ENCODE assay signal across 12 cellular contexts in genomic region chr19:57269515-57270250, GRCh38. TPM values are rescaled to one million over a fixed set of nuclear protein-coding genes. Genes with fewer than 3 reads are reported as not detected.
A peak's percentile ranks its signal among the peaks of the same experiment; 100 is the strongest.
DNase-seq lines count a peak whose midpoint lies in the region; ATAC-seq, FAIRE-seq and TF ChIP-seq lines count a peak whose summit lies in the region.
"Had no signal": no experiment of that assay in that cellular context is flagged by ENCODE, and none has a peak within 500 bp of the region (broad histone marks: within the 10 kb centered on the region; RNA-seq: fewer than 3 reads in every experiment).

No MANE protein-coding gene starts in this region.

- peaks cover 0 to 1% (median 1%) of the 10 kb centered on the region in 3 donors for H3K27me3 Mint-ChIP-seq in CD14-positive monocyte (ENCODE audit: low read depth in 3 of 3)

- H3K9ac ChIP-seq in K562 (ENCODE audit: insufficient read depth in 1 of 2, low read depth in 2 of 2, low read length in 2 of 2), result no peak overlapping the region

- no peak overlapping the region for H3K27ac Mint-ChIP-seq in CD14-positive monocyte

- no peak overlapping the region for H3K27ac ChIP-seq in K562 (ENCODE audit: extremely low read depth, low read depth, low read length)
- H3K27ac ChIP-seq in osteoblast (ENCODE audit: low read depth, low read length), result no peak overlapping the region
- H3K27ac ChIP-seq: HL-60 had no signal

- H3K27me3 ChIP-seq in K562 (ENCODE audit: control insufficient read depth in 2 of 2, insufficient read depth in 2 of 2, low read length in 2 of 2) (no peaks in the 10 kb centered on the region), osteoblast (ENCODE audit: insufficient read depth, low read length) (no peaks in the 10 kb centered on the region)

- no peak overlapping the region for H3K4me3 ChIP-seq in K562
- no peak overlapping the region for H3K4me3 ChIP-seq in osteoblast (ENCODE audit: insufficient read depth, low read length)

- TF ChIP-seq EP300 in K562 (IDR thresholded peaks at IDR 0.05; ENCODE audit: low read length), result no peak

- no peak for TF ChIP-seq CTCF in K562 (IDR thresholded peaks at IDR 0.05 in 2 of 3, conservative IDR thresholded peaks at IDR 0.05 in 1 of 3; ENCODE audit: insufficient read depth in 2 of 3, low read depth in 1 of 3, low read length in 3 of 3)
- no peak for TF ChIP-seq CTCF in osteoblast (IDR thresholded peaks at IDR 0.05; ENCODE audit: extremely low read depth, low read depth, low read length)
- TF ChIP-seq CTCF in CD14-positive monocyte (IDR thresholded peaks at IDR 0.05), result no peak

- 34% methylated on average over 4 of the region's 4 CpGs for WGBS in K562 (ENCODE audit: insufficient coverage, low coverage, missing lambda C conversion rate)

- TF ChIP-seq POLR2A in K562 (conservative IDR thresholded peaks at IDR 0.05), result no peak

- H3K36me3 ChIP-seq in K562 (ENCODE audit: control insufficient read depth, insufficient read depth, low read length) (no peaks in the 10 kb centered on the region), osteoblast (ENCODE audit: insufficient read depth, low read length) (no peaks in the 10 kb centered on the region)

- H3K9me3 Mint-ChIP-seq in CD14-positive monocyte, result peaks cover 0 to 10% (median 3%) of the 10 kb centered on the region in 7 donors

- H4K20me1 ChIP-seq in K562 (replicated peaks; ENCODE audit: control insufficient read depth, insufficient read depth, low read length) (no peaks in the 10 kb centered on the region), osteoblast (ENCODE audit: insufficient read depth, low read length) (no peaks in the 10 kb centered on the region)

- H3K79me2 ChIP-seq in K562 (ENCODE audit: control insufficient read depth, insufficient read depth, low read length) (no peaks in the 10 kb centered on the region), osteoblast (ENCODE audit: insufficient read depth, low read length) (no peaks in the 10 kb centered on the region)

- peaks cover 8 to 11% of the 10 kb centered on the region in 2 donors for H3K36me3 Mint-ChIP-seq in CD14-positive monocyte

- H3K4me3 Mint-ChIP-seq in CD14-positive monocyte, result no peak overlapping the region

- H3K4me2 ChIP-seq in K562 (ENCODE audit: insufficient read depth, low read length), result no peak overlapping the region
- H3K4me2 ChIP-seq in osteoblast (ENCODE audit: insufficient read depth, low read length), result no peak overlapping the region

- H3K4me1 ChIP-seq in K562 (replicated peaks in 1 of 2; ENCODE audit: control insufficient read depth in 2 of 2, insufficient read depth in 2 of 2, low read length in 2 of 2) (no peaks in the 10 kb centered on the region; a peak in 1 of 5 replicates), osteoblast (ENCODE audit: insufficient read depth, low read length) (peaks cover 9% of the 10 kb centered on the region)

- POLR2A ChIA-PET in K562 (lab: Yijun Ruan, JAX), result no interaction called here

- DNase-seq in K562 (ENCODE audit: extremely low read depth in 1 of 4, low spot score in 3 of 4) (peak in 1 of 4 experiments; percentile 12), osteoblast (ENCODE audit: insufficient read length, low spot score, missing footprints) (peak; percentile 93), CD14-positive monocyte (ENCODE audit: low spot score) (no peak), NCI-H446 treated with DMSO at 0.1 percent for 48 hours (lab: John Stamatoyannopoulos, UW) (no peak), SIG-M5 (lab: John Stamatoyannopoulos, UW) (no peak)
- DNase-seq: NK-92 treated with Interleukin-12 subunit alpha and Interleukin-12 subunit beta, amount 100 ng/mL, for 24 hours; nucleus accumbens had no signal

- intact Hi-C loops in K562 (cut with micrococcal nuclease), result no loop called here
- intact Hi-C loops in CD14-positive monocyte (cut with micrococcal nuclease), result loop anchor here in 1 of 2 donors (10.0 kb wide), 1 partner anchor 365 kb away; the partner anchor contains the start of gene ZNF211

- FAIRE-seq in K562 (lab: Jason Lieb, UNC), result no peak
- FAIRE-seq: frontal cortex had no signal

- BruUV-seq in K562 (replicated peaks; lab: Mats Ljungman, UMichigan), result no TSS peak

- no peaks in the 10 kb centered on the region for H3K9me1 ChIP-seq in K562 (ENCODE audit: control insufficient read depth, insufficient read depth, low read length)

- ATAC-seq in GM18498 (IDR thresholded peaks at IDR 0.05; ENCODE audit: unreplicated experiment) (peak; percentile 50), HG03103 (IDR thresholded peaks at IDR 0.05; ENCODE audit: low read depth, unreplicated experiment) (peak; percentile 44), K562 (no peak), HG02970 (IDR thresholded peaks at IDR 0.05; ENCODE audit: low FRiP score, unreplicated experiment) (no peak)

- H3K9me3 ChIP-seq in K562 (replicated peaks; ENCODE audit: control insufficient read depth, insufficient read depth, low read depth, low read length) (no peaks in the 10 kb centered on the region), osteoblast (ENCODE audit: low read depth, low read length) (no peaks in the 10 kb centered on the region)

- in situ Hi-C loops in K562 (cut with MboI), result no loop called here

- no peaks in the 10 kb centered on the region for H3K4me1 Mint-ChIP-seq in CD14-positive monocyte

- no peak for TF ChIP-seq RAD21 in K562 (CRISPR knock-in tag; conservative IDR thresholded peaks at IDR 0.05 in 1 of 2, IDR thresholded peaks at IDR 0.05 in 1 of 2)

- H2AFZ ChIP-seq in K562 (ENCODE audit: low read depth, low read length), result no peak overlapping the region
- H2AFZ ChIP-seq in osteoblast (ENCODE audit: low read length), result no peak overlapping the region

- CTCF ChIA-PET in K562 (lab: Yijun Ruan, JAX; ENCODE audit: low intra/inter-chr PET ratio), result no interaction called here

RNA-seq across cellular contexts. Expression of gene ZNF460, which starts 10.6 kb away (rescaled TPM):
- 169 and 191 TPM in 2 replicates for total RNA-seq in K562 (2011; cell fraction: chromatin; rRNA removed; ENCODE audit: low replicate concordance)
- total RNA-seq in K562 (2011; cell fraction: nucleolus; rRNA removed), result 131 and 161 TPM in 2 replicates
- 111 and 139 TPM in 2 replicates for total RNA-seq in K562 (2011; cell fraction: nucleoplasm; rRNA removed)
- total RNA-seq in K562 (2014; rRNA removed), result 18.5 and 22.1 TPM in 2 replicates
- 36.2 and 36.7 TPM in 2 replicates for total RNA-seq in K562 (2014; rRNA removed; fragmentation: Illumina TruSeq; extraction: Trizol)
- 24.7 and 24.9 TPM in 2 replicates for total RNA-seq in K562 (2015; rRNA removed; fragmentation: Illumina TruSeq; extraction: Trizol)
- total RNA-seq in K562 (2021), result 28.0 and 29.6 TPM in 2 replicates
- 16.6 and 23.6 TPM in 2 replicates for polyA plus RNA-seq in K562 (2011; rRNA removed)
- polyA plus RNA-seq in K562 (2011; cell fraction: cytosol; rRNA removed), result 6.0 and 14.3 TPM in 2 replicates
- polyA plus RNA-seq in K562 (2011; cell fraction: nucleus; rRNA removed), result 17.9 and 23.9 TPM in 2 replicates
- 1.1 and 1.2 TPM in 2 replicates for polyA plus RNA-seq in K562 (2012)
- 1.1 and 1.2 TPM in 2 replicates for polyA plus RNA-seq in K562 (2014; fragmentation: Illumina TruSeq; extraction: Trizol)
- under 1 TPM; 0.45 to 0.87 TPM for polyA plus RNA-seq in K562 (2014; fragmentation: Nextera tagmentation; extraction: Ambion mirVana)
- 5.6 and 7.1 TPM in 2 replicates for polyA plus RNA-seq in K562 (2014; rRNA removed)
- polyA minus RNA-seq in K562 (2011; rRNA and poly(A)+ RNA removed), result 183 and 200 TPM in 2 replicates
- polyA minus RNA-seq in K562 (2011; cell fraction: cytosol; rRNA and poly(A)+ RNA removed), result 67.0 and 68.1 TPM in 2 replicates
- polyA minus RNA-seq in K562 (2011; cell fraction: nucleus; rRNA and poly(A)+ RNA removed), result 54.9 and 131 TPM in 2 replicates
- total RNA-seq in osteoblast, result 101 and 115 TPM in 2 replicates
- polyA plus RNA-seq in CD14-positive monocyte, result 1 to 10 TPM; 2.8 to 4.5 TPM

RNA-seq across cellular contexts. Expression of gene ZNF805, which starts 29.3 kb away (rescaled TPM):
- total RNA-seq in K562 (2011; cell fraction: chromatin; rRNA removed; ENCODE audit: low replicate concordance), result 23.2 and 27.8 TPM in 2 replicates
- total RNA-seq in K562 (2011; cell fraction: nucleolus; rRNA removed), result 18.3 and 19.7 TPM in 2 replicates
- total RNA-seq in K562 (2011; cell fraction: nucleoplasm; rRNA removed), result 14.2 and 19.4 TPM in 2 replicates
- total RNA-seq in K562 (2014; rRNA removed) (4.1 and 4.7 TPM in 2 replicates), K562 (2014; rRNA removed; fragmentation: Illumina TruSeq; extraction: Trizol) (6.7 TPM in 2 replicates), K562 (2015; rRNA removed; fragmentation: Illumina TruSeq; extraction: Trizol) (4.5 and 4.9 TPM in 2 replicates), K562 (2021) (4.7 and 5.1 TPM in 2 replicates), osteoblast (32.1 and 34.0 TPM in 2 replicates)
- polyA plus RNA-seq in K562 (2011; rRNA removed) (3.9 and 6.2 TPM in 2 replicates), K562 (2014; fragmentation: Illumina TruSeq; extraction: Trizol) (1.5 and 1.7 TPM in 2 replicates), K562 (2014; fragmentation: Nextera tagmentation; extraction: Ambion mirVana) (under 1 TPM; 0.32 to 0.77 TPM), K562 (2014; rRNA removed) (0.74 and 1.4 TPM in 2 replicates), CD14-positive monocyte (1 to 10 TPM; 1.3 to 3.3 TPM)
- 1.6 and 2.5 TPM in 2 replicates for polyA plus RNA-seq in K562 (2011; cell fraction: cytosol; rRNA removed)
- polyA plus RNA-seq in K562 (2011; cell fraction: nucleus; rRNA removed), result 3.5 and 3.8 TPM in 2 replicates
- 1.1 TPM in 2 replicates for polyA plus RNA-seq in K562 (2012)
- polyA minus RNA-seq in K562 (2011; rRNA and poly(A)+ RNA removed), result 25.7 and 28.7 TPM in 2 replicates
- polyA minus RNA-seq in K562 (2011; cell fraction: cytosol; rRNA and poly(A)+ RNA removed), result 12.0 and 13.1 TPM in 2 replicates
- 7.3 and 15.2 TPM in 2 replicates for polyA minus RNA-seq in K562 (2011; cell fraction: nucleus; rRNA and poly(A)+ RNA removed)

RNA-seq across cellular contexts. Expression of gene AURKC, which starts 38.9 kb away (rescaled TPM):
- 3.1 and 5.3 TPM in 2 replicates for total RNA-seq in K562 (2011; cell fraction: chromatin; rRNA removed; ENCODE audit: low replicate concordance)
- 2.0 and 2.5 TPM in 2 replicates for total RNA-seq in K562 (2011; cell fraction: nucleolus; rRNA removed)
- 2.4 and 2.9 TPM in 2 replicates for total RNA-seq in K562 (2011; cell fraction: nucleoplasm; rRNA removed)
- total RNA-seq in K562 (2014; rRNA removed) (4.7 and 6.0 TPM in 2 replicates), K562 (2014; rRNA removed; fragmentation: Illumina TruSeq; extraction: Trizol) (3.3 and 3.7 TPM in 2 replicates), K562 (2015; rRNA removed; fragmentation: Illumina TruSeq; extraction: Trizol) (4.2 and 4.8 TPM in 2 replicates), K562 (2021) (7.0 and 7.6 TPM in 2 replicates), osteoblast (0.29 and 1.4 TPM in 2 replicates)
- polyA plus RNA-seq in K562 (2011; rRNA removed) (1.3 and 2.8 TPM in 2 replicates), K562 (2014; fragmentation: Illumina TruSeq; extraction: Trizol) (6.8 and 7.1 TPM in 2 replicates), K562 (2014; fragmentation: Nextera tagmentation; extraction: Ambion mirVana) (1 to 10 TPM; 6.0 to 9.0 TPM), K562 (2014; rRNA removed) (7.3 and 8.7 TPM in 2 replicates), CD14-positive monocyte (under 1 TPM in 1 of 2 donors, not detected in 1; 0.19 TPM)
- polyA plus RNA-seq in K562 (2011; cell fraction: cytosol; rRNA removed), result 1.1 and 2.8 TPM in 2 replicates
- 1.1 and 3.2 TPM in 2 replicates for polyA plus RNA-seq in K562 (2011; cell fraction: nucleus; rRNA removed)
- 6.6 and 10.5 TPM in 2 replicates for polyA plus RNA-seq in K562 (2012)
- polyA minus RNA-seq in K562 (2011; rRNA and poly(A)+ RNA removed), result 0.60 and 2.4 TPM in 2 replicates
- 1.3 TPM in 1 of 2 replicates, not detected in the other for polyA minus RNA-seq in K562 (2011; cell fraction: cytosol; rRNA and poly(A)+ RNA removed)
- polyA minus RNA-seq in K562 (2011; cell fraction: nucleus; rRNA and poly(A)+ RNA removed), result 0.40 and 1.00 TPM in 2 replicates

RNA-seq across cellular contexts. Expression of gene ZNF543, which starts 50.6 kb away (rescaled TPM):
- 16.2 and 18.3 TPM in 2 replicates for total RNA-seq in K562 (2011; cell fraction: chromatin; rRNA removed; ENCODE audit: low replicate concordance)
- 13.3 and 18.2 TPM in 2 replicates for total RNA-seq in K562 (2011; cell fraction: nucleolus; rRNA removed)
- 10.3 and 12.8 TPM in 2 replicates for total RNA-seq in K562 (2011; cell fraction: nucleoplasm; rRNA removed)
- total RNA-seq in K562 (2014; rRNA removed) (2.4 and 3.0 TPM in 2 replicates), K562 (2014; rRNA removed; fragmentation: Illumina TruSeq; extraction: Trizol) (5.5 and 6.7 TPM in 2 replicates), K562 (2015; rRNA removed; fragmentation: Illumina TruSeq; extraction: Trizol) (3.8 and 4.5 TPM in 2 replicates), K562 (2021) (3.8 and 4.7 TPM in 2 replicates), osteoblast (10.6 and 11.9 TPM in 2 replicates)
- polyA plus RNA-seq in K562 (2011; rRNA removed) (1.9 and 2.4 TPM in 2 replicates), K562 (2014; fragmentation: Illumina TruSeq; extraction: Trizol) (1.1 and 1.2 TPM in 2 replicates), K562 (2014; fragmentation: Nextera tagmentation; extraction: Ambion mirVana) (under 1 TPM; 0.14 to 0.46 TPM), K562 (2014; rRNA removed) (1.5 and 1.6 TPM in 2 replicates), CD14-positive monocyte (1 to 10 TPM in 1 of 2 donors, under 1 TPM in 1; 0.99 to 1.1 TPM)
- 1.1 and 1.2 TPM in 2 replicates for polyA plus RNA-seq in K562 (2011; cell fraction: cytosol; rRNA removed)
- 1.7 and 2.0 TPM in 2 replicates for polyA plus RNA-seq in K562 (2011; cell fraction: nucleus; rRNA removed)
- polyA plus RNA-seq in K562 (2012), result 0.89 and 0.91 TPM in 2 replicates
- polyA minus RNA-seq in K562 (2011; rRNA and poly(A)+ RNA removed), result 10.5 and 10.9 TPM in 2 replicates
- 2.2 and 4.7 TPM in 2 replicates for polyA minus RNA-seq in K562 (2011; cell fraction: cytosol; rRNA and poly(A)+ RNA removed)
- polyA minus RNA-seq in K562 (2011; cell fraction: nucleus; rRNA and poly(A)+ RNA removed), result 3.6 and 6.1 TPM in 2 replicates

Comparison
In these comparisons a context has a peak if more than half of its experiments do, and no peak if none do; other contexts are left out.
1. ATAC-seq: peak in GM18498 (single experiment) and HG03103 (single experiment); none in K562 (single experiment) and HG02970 (single experiment).